9 cellular contexts compared by ENCODE assay signal in the genomic region with DNA sequence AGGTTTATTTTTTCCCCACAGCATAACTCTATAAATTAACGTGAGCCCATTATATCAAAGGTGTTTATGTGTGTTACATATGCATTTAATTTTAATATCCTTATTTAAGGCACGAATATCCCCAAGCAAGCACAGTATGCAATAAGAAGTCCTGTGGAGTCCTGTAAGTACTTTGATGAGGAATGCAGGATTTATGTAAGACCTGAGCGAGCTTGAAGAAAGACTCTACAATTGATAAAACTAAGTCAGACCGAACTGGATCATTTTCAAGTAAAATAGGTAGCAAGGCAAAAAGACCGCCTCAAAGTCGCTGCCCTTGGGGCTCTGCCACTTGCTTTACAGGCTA. TPM values are rescaled to one million over a fixed set of nuclear protein-coding genes. Genes with fewer than 3 reads are reported as not detected.
A peak's percentile ranks its signal among the peaks of the same experiment; 100 is the strongest.
DNase-seq lines count a peak whose midpoint lies in the region; ATAC-seq and TF ChIP-seq lines count a peak whose summit lies in the region.
"Had no signal": no experiment of that assay in that cellular context is flagged by ENCODE, and none has a peak within 500 bp of the region (broad histone marks: within the 10 kb centered on the region; RNA-seq: fewer than 3 reads in every experiment).

No MANE protein-coding gene starts in this region.

- H3K4me1 Mint-ChIP-seq in stimulated activated naive CD8-positive, alpha-beta T cell treated with anti-CD3 and anti-CD28 coated beads, Interleukin-15, Interleukin-2, amounts not matched to agents 100 ng/mL and 50 ng/mL, for 24 hours (ENCODE audit: low read depth) = no peaks in the 10 kb centered on the region
- no peaks in the 10 kb centered on the region for H3K4me1 Mint-ChIP-seq in stimulated activated naive CD8-positive, alpha-beta T cell treated with anti-CD3 and anti-CD28 coated beads, Interleukin-15, amount 100 ng/mL, for 72 hours
- peaks cover 24% of the 10 kb centered on the region for H3K4me1 Mint-ChIP-seq in neural crest cell

- peak overlapping the region; percentile 49 for H3K4me3 Mint-ChIP-seq in stimulated activated naive CD8-positive, alpha-beta T cell treated with anti-CD3 and anti-CD28 coated beads, Interleukin-15, Interleukin-2, amounts not matched to agents 100 ng/mL and 50 ng/mL, for 24 hours
- H3K4me3 Mint-ChIP-seq in stimulated activated naive CD8-positive, alpha-beta T cell treated with anti-CD3 and anti-CD28 coated beads, Interleukin-15, amount 100 ng/mL, for 72 hours = no peak overlapping the region
- H3K4me3 Mint-ChIP-seq in neural crest cell = peak overlapping the region; percentile 99
- H3K4me3 Mint-ChIP-seq: T-helper 1 cell treated with Interleukin-12 subunit alpha and Interleukin-12 subunit beta and Interleukin-4 antibody, amounts not matched to agents 30 μg/mL and 1 μg/mL, for 36 hours had no signal

- peaks cover 34% of the 10 kb centered on the region for H3K27me3 Mint-ChIP-seq in stimulated activated naive CD8-positive, alpha-beta T cell treated with anti-CD3 and anti-CD28 coated beads, Interleukin-15, Interleukin-2, amounts not matched to agents 100 ng/mL and 50 ng/mL, for 24 hours
- H3K27me3 Mint-ChIP-seq in stimulated activated naive CD8-positive, alpha-beta T cell treated with anti-CD3 and anti-CD28 coated beads, Interleukin-15, amount 100 ng/mL, for 72 hours = peaks cover 36% of the 10 kb centered on the region
- no peaks in the 10 kb centered on the region for H3K27me3 Mint-ChIP-seq in neural crest cell (ENCODE audit: low read depth)

- TF ChIP-seq CTCF in fibroblast of the aortic adventitia (IDR thresholded peaks at IDR 0.05; ENCODE audit: insufficient read depth, low read length) (no peak), neural crest cell (conservative IDR thresholded peaks at IDR 0.05) (no peak)

- DNase-seq in stimulated activated naive CD8-positive, alpha-beta T cell treated with anti-CD3 and anti-CD28 coated beads, Interleukin-15, amount 100 ng/mL, for 72 hours = no peak
- DNase-seq in fibroblast of the aortic adventitia (ENCODE audit: low read depth) = no peak
- DNase-seq in neural crest cell (ENCODE audit: low read depth, low spot score) = no peak
- DNase-seq in DMS 273 (lab: John Stamatoyannopoulos, UW; ENCODE audit: unreplicated experiment) = no peak
- no peak for DNase-seq in epidermal melanocyte (ENCODE audit: insufficient read length, low spot score)

- ATAC-seq in stimulated activated naive CD8-positive, alpha-beta T cell treated with anti-CD3 and anti-CD28 coated beads, Interleukin-15, amount 100 ng/mL, for 72 hours = no peak
- ATAC-seq in GM19467 (IDR thresholded peaks at IDR 0.05; ENCODE audit: unreplicated experiment) (no peak), HG03378 (IDR thresholded peaks at IDR 0.05; ENCODE audit: unreplicated experiment) (no peak)

- no peak overlapping the region for H3K27ac Mint-ChIP-seq in stimulated activated naive CD8-positive, alpha-beta T cell treated with anti-CD3 and anti-CD28 coated beads, Interleukin-15, Interleukin-2, amounts not matched to agents 100 ng/mL and 50 ng/mL, for 24 hours
- H3K27ac Mint-ChIP-seq in stimulated activated naive CD8-positive, alpha-beta T cell treated with anti-CD3 and anti-CD28 coated beads, Interleukin-15, amount 100 ng/mL, for 72 hours = no peak overlapping the region
- peak overlapping the region; percentile 100 for H3K27ac Mint-ChIP-seq in neural crest cell (ENCODE audit: unreplicated experiment)
- H3K27ac Mint-ChIP-seq: T-helper 1 cell treated with Interleukin-12 subunit alpha and Interleukin-12 subunit beta and Interleukin-4 antibody, amounts not matched to agents 30 μg/mL and 1 μg/mL, for 36 hours had no signal

- no peaks in the 10 kb centered on the region for H3K36me3 Mint-ChIP-seq in stimulated activated naive CD8-positive, alpha-beta T cell treated with anti-CD3 and anti-CD28 coated beads, Interleukin-15, Interleukin-2, amounts not matched to agents 100 ng/mL and 50 ng/mL, for 24 hours (ENCODE audit: low read depth)
- H3K36me3 Mint-ChIP-seq in neural crest cell (ENCODE audit: low read depth) = peaks cover 4% of the 10 kb centered on the region

- H3K9me3 Mint-ChIP-seq in stimulated activated naive CD8-positive, alpha-beta T cell treated with anti-CD3 and anti-CD28 coated beads, Interleukin-15, Interleukin-2, amounts not matched to agents 100 ng/mL and 50 ng/mL, for 24 hours = no peaks in the 10 kb centered on the region
- H3K9me3 Mint-ChIP-seq in stimulated activated naive CD8-positive, alpha-beta T cell treated with anti-CD3 and anti-CD28 coated beads, Interleukin-15, amount 100 ng/mL, for 72 hours = peaks cover 0 to 6% of the 10 kb centered on the region in 2 donors
- H3K9me3 Mint-ChIP-seq in neural crest cell = no peaks in the 10 kb centered on the region
- H3K9me3 Mint-ChIP-seq: T-helper 1 cell treated with Interleukin-12 subunit alpha and Interleukin-12 subunit beta and Interleukin-4 antibody, amounts not matched to agents 30 μg/mL and 1 μg/mL, for 36 hours had no signal

- peak overlapping the region; percentile 85 for H3K4me3 ChIP-seq in fibroblast of the aortic adventitia (ENCODE audit: low read depth, low read length)

RNA-seq across cellular contexts. Expression of gene SLC25A21, which starts 0.8 kb away (rescaled TPM):
- 0.49 and 1.2 TPM in 2 replicates for total RNA-seq in fibroblast of the aortic adventitia (ENCODE audit: low replicate concordance)
- 2.2 and 4.2 TPM in 2 replicates for total RNA-seq in neural crest cell

RNA-seq across cellular contexts. Expression of gene MIPOL1, which starts 26.1 kb away (rescaled TPM):
- total RNA-seq in fibroblast of the aortic adventitia (ENCODE audit: low replicate concordance) (12.5 and 32.1 TPM in 2 replicates), neural crest cell (16.6 and 17.4 TPM in 2 replicates)

Comparison
In these comparisons a context has a peak if more than half of its experiments do, and no peak if none do; other contexts are left out.
1. H3K4me3 Mint-ChIP-seq: peak in stimulated activated naive CD8-positive, alpha-beta T cell treated with anti-CD3 and anti-CD28 coated beads, Interleukin-15, Interleukin-2, amounts not matched to agents 100 ng/mL and 50 ng/mL, for 24 hours (single experiment) and neural crest cell (single experiment); none in stimulated activated naive CD8-positive, alpha-beta T cell treated with anti-CD3 and anti-CD28 coated beads, Interleukin-15, amount 100 ng/mL, for 72 hours (0 of 2).